In genomic region chr11:108224908-108225786, GRCh38 we compare ENCODE assay signal across 9 cellular contexts. TPM values are rescaled to one million over a fixed set of nuclear protein-coding genes. Genes with fewer than 3 reads are reported as not detected.
DNase-seq lines count a peak whose midpoint lies in the region; ATAC-seq lines count a peak whose summit lies in the region.
"Had no signal": no experiment of that assay in that cellular context is flagged by ENCODE, and none has a peak within 500 bp of the region (broad histone marks: within the 10 kb centered on the region; RNA-seq: fewer than 3 reads in every experiment).

No MANE protein-coding gene starts in this region.

- DNase-seq in right cardiac atrium = peak in 2 of 3 donors; percentile 47 to 54
- no peak for DNase-seq in Right ventricle myocardium superior
- DNase-seq in activated CD4-positive, alpha-beta T cell treated with anti-CD3 and anti-CD28 coated beads, Interleukin-2, amount 50 U/mL, for 48 hours = peak; percentile 42 to 50
- no peak for DNase-seq in NCI-H146 (lab: John Stamatoyannopoulos, UW)
- no peak for DNase-seq in GF-D8 (lab: John Stamatoyannopoulos, UW)
- DNase-seq: glutamatergic neuron had no signal

- H3K4me1 ChIP-seq in right cardiac atrium (ENCODE audit: control insufficient read depth, insufficient read depth, low read length) = no peaks in the 10 kb centered on the region
- H3K4me1 ChIP-seq in urinary bladder (ENCODE audit: insufficient read depth) = peaks cover 7% of the 10 kb centered on the region

- H3K27ac ChIP-seq in right cardiac atrium (ENCODE audit: low read length) (no peak overlapping the region), layer of hippocampus (ENCODE audit: low read depth, low read length) (peak overlapping the region; percentile 65), urinary bladder (ENCODE audit: low read depth) (peak overlapping the region; percentile 35)

- intact Hi-C loops in right cardiac atrium (cut with DNase I) = loop anchor here in 3 of 4 donors (5.0 to 10.0 kb wide), 3 partner anchors 100 to 432 kb away; partner anchors contain the start of genes CUL5 (in 2 of the 3) and ACAT1 (in 1 of the 3)
- intact Hi-C loops in Right ventricle myocardium superior (cut with DNase I) = no loop called here

- H3K4me3 ChIP-seq in right cardiac atrium (ENCODE audit: low read length) (no peak overlapping the region), urinary bladder (ENCODE audit: low read depth, low read length) (no peak overlapping the region)

- no peaks in the 10 kb centered on the region for H3K9me3 ChIP-seq in right cardiac atrium (ENCODE audit: control insufficient read depth, low read length)

- H3K36me3 ChIP-seq in urinary bladder (ENCODE audit: insufficient read depth) = no peaks in the 10 kb centered on the region

- 90% methylated on average over 14 of the region's 14 CpGs for WGBS in right cardiac atrium
- 88% methylated on average over 14 of the region's 14 CpGs for WGBS in urinary bladder

- ATAC-seq in right cardiac atrium (no peak), Right ventricle myocardium superior (ENCODE audit: poor library complexity) (no peak), HG02610 (IDR thresholded peaks at IDR 0.05; ENCODE audit: unreplicated experiment) (no peak)

- H3K27me3 ChIP-seq in right cardiac atrium (ENCODE audit: control insufficient read depth, insufficient read depth) (no peaks in the 10 kb centered on the region), layer of hippocampus (ENCODE audit: control insufficient read depth, insufficient read depth, low read length) (no peaks in the 10 kb centered on the region)

RNA-seq across cellular contexts. Expression of gene ATM, which starts 2.3 kb away (rescaled TPM):
- total RNA-seq in right cardiac atrium = 10 to 100 TPM; 39.7 to 46.5 (median 45.3) TPM
- 18.4 TPM for polyA plus RNA-seq in right cardiac atrium
- 27.1 TPM for total RNA-seq in Right ventricle myocardium superior
- total RNA-seq in urinary bladder = 267 TPM
- polyA plus RNA-seq in urinary bladder = 23.7 TPM

RNA-seq across cellular contexts. Expression of gene NPAT, which starts 2.7 kb away (rescaled TPM):
- total RNA-seq in right cardiac atrium (10 to 100 TPM in 2 of 4 donors, 1 to 10 TPM in 2; 9.6 to 10.3 (median 10.0) TPM), Right ventricle myocardium superior (6.9 TPM), urinary bladder (38.2 TPM)
- polyA plus RNA-seq in right cardiac atrium (2.8 TPM), urinary bladder (5.9 TPM)

Comparison
In these comparisons a context has a peak if more than half of its experiments do, and no peak if none do; other contexts are left out.
1. DNase-seq: peak in right cardiac atrium (2 of 3) and activated CD4-positive, alpha-beta T cell treated with anti-CD3 and anti-CD28 coated beads, Interleukin-2, amount 50 U/mL, for 48 hours (2 of 2); none in Right ventricle myocardium superior (single experiment), NCI-H146 (single experiment) and GF-D8 (single experiment).